12 cellular contexts compared by ENCODE assay signal in the genomic region with DNA sequence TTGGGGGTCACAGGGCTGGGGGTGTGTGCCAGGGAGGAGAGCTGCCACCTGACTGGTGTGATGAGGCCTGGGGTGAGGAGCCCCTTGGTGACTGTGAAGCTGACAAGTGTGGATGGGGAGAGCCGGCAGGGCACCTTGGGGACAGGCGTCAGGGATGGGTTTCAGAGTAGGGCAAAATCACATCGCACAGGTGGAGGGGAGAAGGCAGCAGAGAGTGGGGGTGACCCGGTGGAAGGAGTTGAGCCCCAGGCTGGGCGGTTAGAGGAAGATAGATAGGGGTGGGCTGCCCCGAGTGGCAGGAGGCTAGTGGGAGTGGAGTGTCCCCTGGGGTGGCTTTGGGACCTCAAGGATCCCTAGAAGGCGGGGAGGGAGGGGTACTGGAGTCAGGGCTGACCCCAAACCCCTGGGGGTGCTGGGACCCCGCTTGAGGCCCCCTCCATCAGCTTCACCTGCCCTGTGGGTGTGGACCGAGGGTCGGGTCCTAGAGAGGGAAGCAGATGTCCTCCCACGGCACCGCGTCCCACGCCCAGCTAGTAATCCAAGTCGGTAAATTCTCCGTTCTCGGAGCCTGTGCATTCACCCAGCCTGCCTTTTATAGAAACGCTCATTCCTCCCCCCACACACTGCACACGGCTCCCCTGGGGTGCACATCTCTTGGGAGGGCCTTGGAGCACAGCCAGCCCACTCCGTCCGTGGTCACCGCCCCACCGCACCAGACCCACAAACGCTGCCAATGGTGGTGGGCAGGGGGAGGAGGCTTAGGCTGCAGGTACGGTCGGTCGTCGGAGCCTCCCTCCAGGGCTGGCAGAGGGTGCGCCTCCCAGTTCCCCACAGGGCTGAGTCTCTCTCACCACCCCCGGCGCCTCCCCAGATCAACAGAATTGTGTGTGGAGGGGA. TPM values are rescaled to one million over a fixed set of nuclear protein-coding genes. Genes with fewer than 3 reads are reported as not detected.
DNase-seq lines count a peak whose midpoint lies in the region; ATAC-seq and TF ChIP-seq lines count a peak whose summit lies in the region.
"Had no signal": no experiment of that assay in that cellular context is flagged by ENCODE, and none has a peak within 500 bp of the region (broad histone marks: within the 10 kb centered on the region; RNA-seq: fewer than 3 reads in every experiment).

No MANE protein-coding gene starts in this region.

- no peak overlapping the region for H3K27ac ChIP-seq in neural cell (ENCODE audit: low read length)
- peak overlapping the region in 1 of 2 donors; percentile 58 for H3K27ac ChIP-seq in prostate gland

- H2AFZ ChIP-seq in neural cell (ENCODE audit: low read depth, low read length), result no peak overlapping the region

- H3K36me3 ChIP-seq in neural cell (ENCODE audit: insufficient read depth, low read length), result no peaks in the 10 kb centered on the region
- peaks cover 7 to 10% of the 10 kb centered on the region in 2 donors for H3K36me3 ChIP-seq in prostate gland

- peaks cover 19% of the 10 kb centered on the region in 2 donors for H3K36me3 Mint-ChIP-seq in CD14-positive monocyte

- H3K27me3 ChIP-seq in neural cell (ENCODE audit: insufficient read depth, low read depth, low read length), result peaks cover 3% of the 10 kb centered on the region
- no peaks in the 10 kb centered on the region for H3K27me3 ChIP-seq in prostate gland (replicated peaks; ENCODE audit: insufficient read depth)

- peaks cover 11% of the 10 kb centered on the region for H3K4me1 ChIP-seq in prostate gland (replicated peaks)

- H3K4me3 ChIP-seq in neural cell (ENCODE audit: low read length) (peak overlapping the region; percentile 70), prostate gland (no peak overlapping the region)

- TF ChIP-seq CTCF in CD14-positive monocyte (IDR thresholded peaks at IDR 0.05) (no peak), neural cell (IDR thresholded peaks at IDR 0.05; ENCODE audit: poor library complexity, severe bottlenecking) (no peak), prostate gland (IDR thresholded peaks at IDR 0.05) (no peak)

- TF ChIP-seq RAD21 in neural cell (conservative IDR thresholded peaks at IDR 0.05), result no peak

- peak overlapping the region in 1 of 7 donors; percentile 46 for H3K27ac Mint-ChIP-seq in CD14-positive monocyte

- H3K9me3 Mint-ChIP-seq in CD14-positive monocyte, result peaks cover 0 to 8% (median 4%) of the 10 kb centered on the region in 7 donors

- TF ChIP-seq EP300 in neural cell (conservative IDR thresholded peaks at IDR 0.05; ENCODE audit: poor library complexity, severe bottlenecking), result no peak

- H3F3A ChIP-seq in neural cell (ENCODE audit: insufficient read depth, low read length, poor library complexity, severe bottlenecking), result no peaks in the 10 kb centered on the region

- H3K4me3 Mint-ChIP-seq in CD14-positive monocyte, result no peak overlapping the region

- no peak overlapping the region for H3K4me2 ChIP-seq in neural cell (ENCODE audit: low read length)

- no peak for ATAC-seq in GM21515 (IDR thresholded peaks at IDR 0.05; ENCODE audit: unreplicated experiment)
- ATAC-seq: esophagus mucosa had no signal

- WGBS in prostate gland, result 72% methylated on average over 31 of the region's 31 CpGs

- H3K9me3 ChIP-seq in neural cell (ENCODE audit: low read length) (no peaks in the 10 kb centered on the region), prostate gland (no peaks in the 10 kb centered on the region)

- H3K79me2 ChIP-seq in neural cell (replicated peaks; ENCODE audit: insufficient read depth, low read length), result peaks cover 14% of the 10 kb centered on the region

- peaks cover 25 to 35% (median 28%) of the 10 kb centered on the region in 3 donors for H3K27me3 Mint-ChIP-seq in CD14-positive monocyte (ENCODE audit: low read depth in 3 of 3)

- no peak overlapping the region for H3K9ac ChIP-seq in neural cell (ENCODE audit: low read length)

- H3K4me1 Mint-ChIP-seq in CD14-positive monocyte, result peaks cover 32% of the 10 kb centered on the region

- TF ChIP-seq POLR2A in prostate gland (IDR thresholded peaks at IDR 0.05), result no peak

- no peaks in the 10 kb centered on the region for H3K9me2 ChIP-seq in neural cell (ENCODE audit: insufficient read depth, low read length)

- intact Hi-C loops in CD14-positive monocyte (cut with micrococcal nuclease) (loop anchor here (5.0 to 10.0 kb wide), 3 partner anchors 51 to 1891 kb away; partner anchors contain the start of genes FBXL12 (in 1 of the 2) and PRR36 (in 1 of the 2)), prostate gland (cut with DNase I) (no loop called here)

- peaks cover 10% of the 10 kb centered on the region for H4K20me1 ChIP-seq in neural cell (ENCODE audit: insufficient read depth)

- DNase-seq in CD14-positive monocyte (ENCODE audit: low spot score) (peak; percentile 45), amniotic epithelial cell (ENCODE audit: low read depth) (peak; percentile 37), NCI-H345 (lab: John Stamatoyannopoulos, UW) (no peak), prostate gland (ENCODE audit: low spot score) (no peak)
- DNase-seq: NCI-H2081 treated with DMSO at 0.1 percent for 48 hours; stimulated activated naive CD4-positive, alpha-beta T cell; T-helper 2 cell had no signal

TF ChIP-seq in neural cell, 6 proteins besides CTCF, POLR2A, EP300 and RAD21:
- TF ChIP-seq MXI1 (conservative IDR thresholded peaks at IDR 0.05; ENCODE audit: poor library complexity, severe bottlenecking) (no peak), SMC3 (conservative IDR thresholded peaks at IDR 0.05; ENCODE audit: poor library complexity) (no peak), TAF1 (IDR thresholded peaks at IDR 0.05; ENCODE audit: low read depth) (no peak), POLR2AphosphoS5 (IDR thresholded peaks at IDR 0.05) (no peak), REST (IDR thresholded peaks at IDR 0.05; ENCODE audit: borderline replicate concordance) (no peak), EZH2 (IDR thresholded peaks at IDR 0.05; ENCODE audit: borderline replicate concordance, insufficient read depth, low read length, poor library complexity, severe bottlenecking) (no peak)

RNA-seq across cellular contexts. Expression of gene CTXN1, which starts 2.4 kb away (rescaled TPM):
- polyA plus RNA-seq in CD14-positive monocyte (not detected), neural cell (24.7 and 34.1 TPM in 2 replicates)
- polyA minus RNA-seq in neural cell, result 34.8 and 39.0 TPM in 2 replicates
- 10 to 100 TPM in 1 of 2 donors, 1 to 10 TPM in 1; 5.0 to 37.1 TPM for total RNA-seq in prostate gland
- total RNA-seq: CD4-positive, alpha-beta memory T cell; esophagus mucosa; mononuclear cell had no signal
- polyA plus RNA-seq: CD4-positive, alpha-beta memory T cell had no signal

RNA-seq across cellular contexts. Expression of gene SNAPC2, which starts 3.4 kb away (rescaled TPM):
- 10 to 100 TPM; 15.7 to 18.3 TPM for polyA plus RNA-seq in CD14-positive monocyte
- 12.8 and 13.2 TPM in 2 replicates for polyA plus RNA-seq in neural cell
- polyA minus RNA-seq in neural cell, result 10.5 and 11.3 TPM in 2 replicates
- 10 to 100 TPM; 37.4 to 95.0 TPM for total RNA-seq in prostate gland

RNA-seq across cellular contexts. Expression of gene TGFBR3L, which starts 8.9 kb away (rescaled TPM):
- not detected for polyA plus RNA-seq in CD14-positive monocyte
- not detected in 2 replicates for polyA plus RNA-seq in neural cell
- polyA minus RNA-seq in neural cell, result not detected in 2 replicates
- 1 to 10 TPM in 1 of 2 donors, not detected in 1; 3.2 TPM for total RNA-seq in prostate gland
- polyA plus RNA-seq: CD4-positive, alpha-beta memory T cell had no signal

RNA-seq across cellular contexts. Expression of gene MAP2K7, which starts 19.9 kb away (rescaled TPM):
- polyA plus RNA-seq in CD14-positive monocyte (1 to 10 TPM in 1 of 2 donors, under 1 TPM in 1; 0.92 to 1.5 TPM), neural cell (9.2 and 13.4 TPM in 2 replicates)
- polyA minus RNA-seq in neural cell, result 9.7 and 10.3 TPM in 2 replicates
- 10 to 100 TPM; 21.6 to 45.2 TPM for total RNA-seq in prostate gland

RNA-seq across cellular contexts. Expression of gene TIMM44, which starts 19.9 kb away (rescaled TPM):
- polyA plus RNA-seq in CD14-positive monocyte (10 to 100 TPM in 1 of 2 donors, 1 to 10 TPM in 1; 9.5 to 10.4 TPM), neural cell (48.3 and 56.7 TPM in 2 replicates)
- polyA minus RNA-seq in neural cell, result 37.3 and 39.7 TPM in 2 replicates
- 10 to 100 TPM; 47.3 to 83.4 TPM for total RNA-seq in prostate gland

Comparison
In these comparisons a context has a peak if more than half of its experiments do, and no peak if none do; other contexts are left out.
1. DNase-seq: peak in CD14-positive monocyte (single experiment) and amniotic epithelial cell (single experiment); none in NCI-H345 (single experiment) and prostate gland (single experiment).
2. RNA of gene CTXN1, which starts 2.4 kb away (polyA plus RNA-seq): 24.7 to 34.1 TPM in neural cell; not detected in CD14-positive monocyte; every median in the first group is over 10 times any median in the second.